ENCODE assay signal across 9 cellular contexts in genomic region chr21:28521932-28522826, GRCh38.
DNase-seq lines count a peak whose midpoint lies in the region; ATAC-seq, FAIRE-seq and TF ChIP-seq lines count a peak whose summit lies in the region.
"Had no signal": no experiment of that assay in that cellular context is flagged by ENCODE, and none has a peak within 500 bp of the region (broad histone marks: within the 10 kb centered on the region; RNA-seq: fewer than 3 reads in every experiment).

No MANE protein-coding gene starts in this region.

- intact Hi-C loops in kidney (cut with DNase I), result no loop called here

- TF ChIP-seq CTCF in AG09319 (IDR thresholded peaks at IDR 0.05; ENCODE audit: low read depth, low read length) (peak; percentile 65), WTC11 (IDR thresholded peaks at IDR 0.05) (no peak), kidney (IDR thresholded peaks at IDR 0.05; ENCODE audit: borderline replicate concordance, extremely low read depth, insufficient read depth) (peak; percentile 24)

- H3K9me3 ChIP-seq in GM23248 (ENCODE audit: low read depth), result no peaks in the 10 kb centered on the region
- H3K9me3 ChIP-seq in kidney (ENCODE audit: control insufficient read depth in 1 of 2, low read length in 2 of 2), result no peaks in the 10 kb centered on the region
- H3K9me3 ChIP-seq in MG63, result no peaks in the 10 kb centered on the region

- no peaks in the 10 kb centered on the region for H3K9me3 Mint-ChIP-seq in WTC11
- H3K9me3 Mint-ChIP-seq: activated T-cell treated with anti-CD3 and anti-CD28 coated beads, Interleukin-2, amount 50 U/mL, for 4 hours had no signal

- H3K27me3 Mint-ChIP-seq in WTC11 (ENCODE audit: low read depth), result no peaks in the 10 kb centered on the region

- in situ Hi-C loops in GM23248 (cut with MboI), result no loop called here

- no peak overlapping the region for H3K4me3 ChIP-seq in GM23248
- H3K4me3 ChIP-seq in kidney (ENCODE audit: low read length in 2 of 2), result no peak overlapping the region
- H3K4me3 ChIP-seq in MG63, result no peak overlapping the region

- H3K36me3 ChIP-seq in GM23248 (ENCODE audit: low read depth), result no peaks in the 10 kb centered on the region
- H3K36me3 ChIP-seq in kidney (ENCODE audit: control insufficient read depth in 1 of 2, insufficient read depth in 2 of 2, low read length in 2 of 2), result no peaks in the 10 kb centered on the region
- H3K36me3 ChIP-seq in MG63, result no peaks in the 10 kb centered on the region

- CTCF ChIA-PET in WTC11 (lab: Charles Lee), result interaction anchor here (2.4 kb wide), 1 partner anchor 223 kb away, joined by 9 read pairs; no protein-coding TSS in a partner anchor

- peak; percentile 78 for ATAC-seq in WTC11

- H3K4me1 Mint-ChIP-seq in WTC11, result peaks cover 15% of the 10 kb centered on the region

- H3F3A ChIP-seq in GM23248 (ENCODE audit: insufficient read depth), result no peaks in the 10 kb centered on the region

- H2AFZ ChIP-seq in GM23248, result peak overlapping the region; percentile 16; the same call in 1 of the 2 replicates

- H3K27ac ChIP-seq in GM23248 (no peak overlapping the region), kidney (ENCODE audit: low read depth in 2 of 2, low read length in 2 of 2) (no peak overlapping the region)

- H3K79me2 ChIP-seq in GM23248 (ENCODE audit: insufficient read depth), result no peaks in the 10 kb centered on the region

- no peak for FAIRE-seq in kidney (lab: Jason Lieb, UNC)

- H3K36me3 Mint-ChIP-seq in WTC11, result no peaks in the 10 kb centered on the region

- WGBS in GM23248 (ENCODE audit: low coverage in 1 of 2, low lambda C conversion rate in 2 of 2, missing lambda C conversion rate in 2 of 2), 2 experiments, result 67 to 68% methylated on average over 10 of the region's 10 CpGs

- no peak overlapping the region for H3K27ac Mint-ChIP-seq in WTC11

- no peaks in the 10 kb centered on the region for H4K20me1 ChIP-seq in GM23248 (ENCODE audit: insufficient read depth)

- H3K4me3 Mint-ChIP-seq in WTC11, result no peak overlapping the region
- H3K4me3 Mint-ChIP-seq: activated T-cell treated with anti-CD3 and anti-CD28 coated beads, Interleukin-2, amount 50 U/mL, for 4 hours had no signal

- H3K4me1 ChIP-seq in GM23248 (ENCODE audit: insufficient read depth) (peaks cover 20% of the 10 kb centered on the region), kidney (ENCODE audit: control insufficient read depth in 1 of 2, insufficient read depth in 1 of 2, low read depth in 1 of 2, low read length in 2 of 2) (no peaks in the 10 kb centered on the region)

- POLR2A ChIA-PET in WTC11 (lab: Charles Lee), result no interaction called here

- no peak overlapping the region for H3K9ac ChIP-seq in GM23248
- H3K9ac ChIP-seq in kidney (ENCODE audit: low read length in 2 of 2), result no peak overlapping the region

- no peak overlapping the region for H3K4me2 ChIP-seq in GM23248 (ENCODE audit: unreplicated experiment)

- H3K9me2 ChIP-seq in GM23248 (ENCODE audit: insufficient read depth), result no peaks in the 10 kb centered on the region

- DNase-seq in AG09319 (ENCODE audit: extremely low read depth, low read depth), result peak; percentile 42
- peak; percentile 62 for DNase-seq in GM23248
- DNase-seq in WTC11 (ENCODE audit: low spot score), result no peak
- no peak for DNase-seq in kidney
- no peak for DNase-seq in NCI-H2029 treated with DMSO at 0.1 percent for 48 hours (lab: John Stamatoyannopoulos, UW)
- no peak for DNase-seq in MG63
- no peak for DNase-seq in activated effector memory CD4-positive, alpha-beta T cell treated with Interleukin-2 at 50 U/mL for 16 hours
- no peak for DNase-seq in NCI-H510A (lab: John Stamatoyannopoulos, UW)
- DNase-seq: activated T-cell treated with anti-CD3 and anti-CD28 coated beads, Interleukin-2, amount 50 U/mL, for 4 hours had no signal

- H3K27me3 ChIP-seq in GM23248 (replicated peaks; ENCODE audit: insufficient read depth), result no peaks in the 10 kb centered on the region
- no peaks in the 10 kb centered on the region for H3K27me3 ChIP-seq in MG63

TF ChIP-seq in WTC11, 78 proteins besides CTCF, POLR2A, EP300 and RAD21 (continues in another document):
- TF ChIP-seq ELF4 (CRISPR knock-in tag; IDR thresholded peaks at IDR 0.05; ENCODE audit: low read depth) (no peak), RORB (CRISPR knock-in tag; IDR thresholded peaks at IDR 0.05) (no peak), NFATC4 (CRISPR knock-in tag; IDR thresholded peaks at IDR 0.05) (no peak), PREB (CRISPR knock-in tag; IDR thresholded peaks at IDR 0.05; ENCODE audit: borderline replicate concordance) (no peak), MAX (CRISPR knock-in tag; IDR thresholded peaks at IDR 0.05) (no peak), JAZF1 (CRISPR knock-in tag; IDR thresholded peaks at IDR 0.05) (no peak), ARID4B (CRISPR knock-in tag; IDR thresholded peaks at IDR 0.05; ENCODE audit: borderline replicate concordance) (no peak), ESRRA (CRISPR knock-in tag; IDR thresholded peaks at IDR 0.05; ENCODE audit: borderline replicate concordance) (no peak)
- TF ChIP-seq, protein P1, sequence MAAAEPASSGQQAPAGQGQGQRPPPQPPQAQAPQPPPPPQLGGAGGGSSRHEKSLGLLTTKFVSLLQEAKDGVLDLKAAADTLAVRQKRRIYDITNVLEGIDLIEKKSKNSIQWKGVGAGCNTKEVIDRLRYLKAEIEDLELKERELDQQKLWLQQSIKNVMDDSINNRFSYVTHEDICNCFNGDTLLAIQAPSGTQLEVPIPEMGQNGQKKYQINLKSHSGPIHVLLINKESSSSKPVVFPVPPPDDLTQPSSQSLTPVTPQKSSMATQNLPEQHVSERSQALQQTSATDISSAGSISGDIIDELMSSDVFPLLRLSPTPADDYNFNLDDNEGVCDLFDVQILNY (CRISPR knock-in tag; IDR thresholded peaks at IDR 0.05), result no peak
- TF ChIP-seq, protein P2, sequence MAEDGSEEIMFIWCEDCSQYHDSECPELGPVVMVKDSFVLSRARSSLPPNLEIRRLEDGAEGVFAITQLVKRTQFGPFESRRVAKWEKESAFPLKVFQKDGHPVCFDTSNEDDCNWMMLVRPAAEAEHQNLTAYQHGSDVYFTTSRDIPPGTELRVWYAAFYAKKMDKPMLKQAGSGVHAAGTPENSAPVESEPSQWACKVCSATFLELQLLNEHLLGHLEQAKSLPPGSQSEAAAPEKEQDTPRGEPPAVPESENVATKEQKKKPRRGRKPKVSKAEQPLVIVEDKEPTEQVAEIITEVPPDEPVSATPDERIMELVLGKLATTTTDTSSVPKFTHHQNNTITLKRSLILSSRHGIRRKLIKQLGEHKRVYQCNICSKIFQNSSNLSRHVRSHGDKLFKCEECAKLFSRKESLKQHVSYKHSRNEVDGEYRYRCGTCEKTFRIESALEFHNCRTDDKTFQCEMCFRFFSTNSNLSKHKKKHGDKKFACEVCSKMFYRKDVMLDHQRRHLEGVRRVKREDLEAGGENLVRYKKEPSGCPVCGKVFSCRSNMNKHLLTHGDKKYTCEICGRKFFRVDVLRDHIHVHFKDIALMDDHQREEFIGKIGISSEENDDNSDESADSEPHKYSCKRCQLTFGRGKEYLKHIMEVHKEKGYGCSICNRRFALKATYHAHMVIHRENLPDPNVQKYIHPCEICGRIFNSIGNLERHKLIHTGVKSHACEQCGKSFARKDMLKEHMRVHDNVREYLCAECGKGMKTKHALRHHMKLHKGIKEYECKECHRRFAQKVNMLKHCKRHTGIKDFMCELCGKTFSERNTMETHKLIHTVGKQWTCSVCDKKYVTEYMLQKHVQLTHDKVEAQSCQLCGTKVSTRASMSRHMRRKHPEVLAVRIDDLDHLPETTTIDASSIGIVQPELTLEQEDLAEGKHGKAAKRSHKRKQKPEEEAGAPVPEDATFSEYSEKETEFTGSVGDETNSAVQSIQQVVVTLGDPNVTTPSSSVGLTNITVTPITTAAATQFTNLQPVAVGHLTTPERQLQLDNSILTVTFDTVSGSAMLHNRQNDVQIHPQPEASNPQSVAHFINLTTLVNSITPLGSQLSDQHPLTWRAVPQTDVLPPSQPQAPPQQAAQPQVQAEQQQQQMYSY (CRISPR knock-in tag; IDR thresholded peaks at IDR 0.05), result no peak

Comparison
In these comparisons a context has a peak if more than half of its experiments do, and no peak if none do; other contexts are left out.
1. DNase-seq: peak in AG09319 (single experiment) and GM23248 (single experiment); none in WTC11 (single experiment), kidney (single experiment), NCI-H2029 treated with DMSO at 0.1 percent for 48 hours (single experiment), MG63 (single experiment), activated effector memory CD4-positive, alpha-beta T cell treated with Interleukin-2 at 50 U/mL for 16 hours (single experiment) and NCI-H510A (single experiment).